In genomic region chr9:84781431-84781830, GRCh38 we compare ENCODE assay signal across 9 cellular contexts.
DNase-seq lines count a peak whose midpoint lies in the region; ATAC-seq and TF ChIP-seq lines count a peak whose summit lies in the region.
"Had no signal": no experiment of that assay in that cellular context is flagged by ENCODE, and none has a peak within 500 bp of the region (broad histone marks: within the 10 kb centered on the region; RNA-seq: fewer than 3 reads in every experiment).

No MANE protein-coding gene starts in this region.

- H3K9me2 ChIP-seq in Loucy (replicated peaks; ENCODE audit: low read depth, low read length) = no peaks in the 10 kb centered on the region

- no peak overlapping the region for H3K4me2 ChIP-seq in Loucy (ENCODE audit: low read depth, low read length, poor library complexity, severe bottlenecking)

- H3K4me1 ChIP-seq in Loucy (ENCODE audit: insufficient read depth, low read length, poor library complexity, severe bottlenecking) = no peaks in the 10 kb centered on the region
- H3K4me1 ChIP-seq: Caco-2 had no signal

- no peak overlapping the region for H2AFZ ChIP-seq in Loucy (ENCODE audit: low read length)

- peaks cover 16% of the 10 kb centered on the region for H3K27me3 Mint-ChIP-seq in activated CD4-positive, alpha-beta T cell treated with anti-CD3 and anti-CD28 coated beads, Interleukin-2, amount 10 ng/mL, durations not matched to agents 24 days and 14 days

- peak; percentile 70 for DNase-seq in activated CD4-positive, alpha-beta T cell treated with anti-CD3 and anti-CD28 coated beads, Interleukin-2, amount 10 ng/mL, durations not matched to agents 24 days and 14 days
- no peak for DNase-seq in activated CD4-positive, alpha-beta T cell treated with anti-CD3 and anti-CD28 coated beads, Interleukin-2, amount 50 U/mL, for 1 hour
- DNase-seq in dorsolateral prefrontal cortex (no peak), retinal pigment epithelial cell (ENCODE audit: low read depth) (no peak)

- intact Hi-C loops in activated CD4-positive, alpha-beta T cell treated with anti-CD3 and anti-CD28 coated beads, Interleukin-2, amount 10 ng/mL, durations not matched to agents 24 days and 14 days (cut with micrococcal nuclease) = loop anchor here (1.0 to 10.0 kb wide), 2 partner anchors 84 to 377 kb away; no protein-coding TSS in a partner anchor
- intact Hi-C loops in dorsolateral prefrontal cortex (cut with DNase I) = loop anchor here in 1 of 2 donors (10.0 kb wide), 1 partner anchor 87 kb away; no protein-coding TSS in a partner anchor

- no peaks in the 10 kb centered on the region for H3K9me3 Mint-ChIP-seq in activated CD4-positive, alpha-beta T cell treated with anti-CD3 and anti-CD28 coated beads, Interleukin-2, amount 10 ng/mL, durations not matched to agents 24 days and 14 days

- H3K4me1 Mint-ChIP-seq in activated CD4-positive, alpha-beta T cell treated with anti-CD3 and anti-CD28 coated beads, Interleukin-2, amount 10 ng/mL, durations not matched to agents 24 days and 14 days = peaks cover 3% of the 10 kb centered on the region

- H3K9ac ChIP-seq in Loucy (ENCODE audit: low read depth, low read length, poor library complexity, severe bottlenecking) = no peak overlapping the region

- no peaks in the 10 kb centered on the region for H3F3A ChIP-seq in Loucy (ENCODE audit: low read depth)

- TF ChIP-seq CTCF in Loucy (conservative IDR thresholded peaks at IDR 0.05; ENCODE audit: low read length) (peak; percentile 54), dorsolateral prefrontal cortex (IDR thresholded peaks at IDR 0.05 in 54 of 56, conservative IDR thresholded peaks at IDR 0.05 in 2 of 56; ENCODE audit: low read depth in 1 of 56, partially characterized antibody in 56 of 56) (peak in 55 of 56 donors; percentile 33 to 69 (median 55)), retinal pigment epithelial cell (conservative IDR thresholded peaks at IDR 0.05; ENCODE audit: low read depth, low read length) (peak; percentile 65)

- no peaks in the 10 kb centered on the region for H4K20me1 ChIP-seq in Loucy (ENCODE audit: insufficient read depth, low read length, poor library complexity, severe bottlenecking)

- no peaks in the 10 kb centered on the region for H3K36me3 ChIP-seq in Loucy (ENCODE audit: insufficient read depth, low read length)

- H3K4me3 Mint-ChIP-seq in activated CD4-positive, alpha-beta T cell treated with anti-CD3 and anti-CD28 coated beads, Interleukin-2, amount 10 ng/mL, durations not matched to agents 24 days and 14 days = no peak overlapping the region

- no peak overlapping the region for H3K27ac Mint-ChIP-seq in activated CD4-positive, alpha-beta T cell treated with anti-CD3 and anti-CD28 coated beads, Interleukin-2, amount 10 ng/mL, durations not matched to agents 24 days and 14 days

- H3K36me3 Mint-ChIP-seq in activated CD4-positive, alpha-beta T cell treated with anti-CD3 and anti-CD28 coated beads, Interleukin-2, amount 10 ng/mL, durations not matched to agents 24 days and 14 days (ENCODE audit: low read depth) = no peaks in the 10 kb centered on the region

- no peaks in the 10 kb centered on the region for H3K9me3 ChIP-seq in Loucy (ENCODE audit: insufficient read depth, low read depth, low read length)
- H3K9me3 ChIP-seq: Caco-2 had no signal

- ATAC-seq in HG03095 (IDR thresholded peaks at IDR 0.05; ENCODE audit: unreplicated experiment) (no peak), GM18858 (IDR thresholded peaks at IDR 0.05; ENCODE audit: unreplicated experiment) (no peak), HG03469 (IDR thresholded peaks at IDR 0.05; ENCODE audit: unreplicated experiment) (no peak)

- H3K4me3 ChIP-seq in Loucy (ENCODE audit: low read length, poor library complexity, severe bottlenecking) (no peak overlapping the region), dorsolateral prefrontal cortex (no peak overlapping the region), retinal pigment epithelial cell (ENCODE audit: low read length) (no peak overlapping the region)

- no peaks in the 10 kb centered on the region for H3K79me2 ChIP-seq in Loucy (ENCODE audit: insufficient read depth, low read length)

- no peaks in the 10 kb centered on the region for H3K27me3 ChIP-seq in Loucy (ENCODE audit: insufficient read depth, low read length, poor library complexity, severe bottlenecking)
- H3K27me3 ChIP-seq in dorsolateral prefrontal cortex = no peaks in the 10 kb centered on the region

- peak overlapping the region in 20 of 59 donors; percentile 3 to 82 (median 40) for H3K27ac ChIP-seq in dorsolateral prefrontal cortex
